ENCODE assay signal across 22 cellular contexts in genomic region chr22:37913233-37913721, GRCh38. TPM values are rescaled to one million over a fixed set of nuclear protein-coding genes. Genes with fewer than 3 reads are reported as not detected.
DNase-seq lines count a peak whose midpoint lies in the region; ATAC-seq and TF ChIP-seq lines count a peak whose summit lies in the region.
"Had no signal": no experiment of that assay in that cellular context is flagged by ENCODE, and none has a peak within 500 bp of the region (broad histone marks: within the 10 kb centered on the region; RNA-seq: fewer than 3 reads in every experiment).

No MANE protein-coding gene starts in this region.

- H3K36me3 Mint-ChIP-seq in activated CD8-positive, alpha-beta memory T cell treated with anti-CD3 and anti-CD28 coated beads, Interleukin-2, amount 10 ng/mL, durations not matched to agents 7 days and 5 days, result no peaks in the 10 kb centered on the region

- peaks cover 11% of the 10 kb centered on the region for H3K79me2 ChIP-seq in trophoblast cell (ENCODE audit: control insufficient read depth, insufficient read depth, low read length, poor library complexity)

- no peak overlapping the region for H4K12ac ChIP-seq in trophoblast cell (ENCODE audit: low read depth, low read length)

- H4K8ac ChIP-seq in trophoblast cell (ENCODE audit: low read depth, low read length), result no peak overlapping the region

- H3K79me1 ChIP-seq in trophoblast cell (ENCODE audit: low read length), result peaks cover 2% of the 10 kb centered on the region

- no peak for TF ChIP-seq CTCF in RWPE2 (IDR thresholded peaks at IDR 0.05; ENCODE audit: poor library complexity, severe bottlenecking)
- TF ChIP-seq CTCF in esophagus muscularis mucosa (IDR thresholded peaks at IDR 0.05), result no peak
- no peak for TF ChIP-seq CTCF in coronary artery (IDR thresholded peaks at IDR 0.05)

- H3K27ac ChIP-seq in RWPE2 (ENCODE audit: poor library complexity, severe bottlenecking) (peak overlapping the region; percentile 7), esophagus muscularis mucosa (replicated peaks in 1 of 4) (peak overlapping the region; percentile 95 to 96 (median 96)), trophoblast cell (ENCODE audit: low read depth, low read length) (no peak overlapping the region), coronary artery (no peak overlapping the region)
- H3K27ac ChIP-seq: adrenal gland, cardiac muscle cell, SJCRH30 had no signal

- no peak for TF ChIP-seq POLR2A in esophagus muscularis mucosa (IDR thresholded peaks at IDR 0.05; ENCODE audit: low read depth)

- ATAC-seq in activated CD8-positive, alpha-beta memory T cell treated with anti-CD3 and anti-CD28 coated beads, Interleukin-2, amount 10 ng/mL, durations not matched to agents 7 days and 5 days, result no peak
- no peak for ATAC-seq in RWPE2 (ENCODE audit: low read depth)
- ATAC-seq: esophagus mucosa had no signal

- H3K23ac ChIP-seq in trophoblast cell (ENCODE audit: low read length), result no peak overlapping the region

- H3K18ac ChIP-seq in trophoblast cell (ENCODE audit: low read length), result peak overlapping the region; percentile 49

- H2BK5ac ChIP-seq in trophoblast cell (ENCODE audit: low read depth, low read length, poor library complexity), result no peak overlapping the region

- H3K27me3 ChIP-seq in RWPE2 (ENCODE audit: insufficient read depth, poor library complexity, severe bottlenecking) (no peaks in the 10 kb centered on the region), esophagus muscularis mucosa (no peaks in the 10 kb centered on the region), trophoblast cell (ENCODE audit: insufficient read depth, low read length) (no peaks in the 10 kb centered on the region)
- H3K27me3 ChIP-seq: adrenal gland, cardiac muscle cell, dorsolateral prefrontal cortex, SJCRH30 had no signal

- H2AK5ac ChIP-seq in trophoblast cell (ENCODE audit: low read length), result no peak overlapping the region

- peaks cover under 1% of the 10 kb centered on the region for H3K4me1 Mint-ChIP-seq in activated CD8-positive, alpha-beta memory T cell treated with anti-CD3 and anti-CD28 coated beads, Interleukin-2, amount 10 ng/mL, durations not matched to agents 7 days and 5 days

- no peak for TF ChIP-seq EP300 in esophagus muscularis mucosa (IDR thresholded peaks at IDR 0.05)

- H3K4me3 ChIP-seq in RWPE2 (ENCODE audit: severe bottlenecking) (no peak overlapping the region), esophagus muscularis mucosa (no peak overlapping the region), trophoblast cell (ENCODE audit: low read depth, low read length) (no peak overlapping the region), coronary artery (no peak overlapping the region)
- H3K4me3 ChIP-seq: adrenal gland, cardiac muscle cell, dorsolateral prefrontal cortex, SJCRH30 had no signal

- H3K9me3 Mint-ChIP-seq in activated CD8-positive, alpha-beta memory T cell treated with anti-CD3 and anti-CD28 coated beads, Interleukin-2, amount 10 ng/mL, durations not matched to agents 7 days and 5 days (ENCODE audit: low read depth), result no peaks in the 10 kb centered on the region
- H3K9me3 Mint-ChIP-seq: activated T-cell treated with anti-CD3 and anti-CD28 coated beads, Interleukin-2, amount 50 U/mL, for 72 hours; stimulated activated naive CD8-positive, alpha-beta T cell treated with anti-CD3 and anti-CD28 coated beads, Interleukin-15, Interleukin-2, amounts not matched to agents 100 ng/mL and 50 ng/mL, for 24 hours had no signal

- peak overlapping the region; percentile 2 for H3K4ac ChIP-seq in trophoblast cell (ENCODE audit: low read depth, low read length)

- 47% methylated on average over 6 of the region's 7 CpGs for WGBS in esophagus muscularis mucosa
- WGBS in trophoblast cell (ENCODE audit: extremely low coverage, insufficient coverage, insufficient read length), result no CpG with 5 or more reads among the region's 7 CpGs

- H3K27ac Mint-ChIP-seq in activated CD8-positive, alpha-beta memory T cell treated with anti-CD3 and anti-CD28 coated beads, Interleukin-2, amount 10 ng/mL, durations not matched to agents 7 days and 5 days, result peak overlapping the region; percentile 18
- H3K27ac Mint-ChIP-seq: activated T-cell treated with anti-CD3 and anti-CD28 coated beads, Interleukin-2, amount 50 U/mL, for 72 hours; stimulated activated naive CD8-positive, alpha-beta T cell treated with anti-CD3 and anti-CD28 coated beads, Interleukin-15, Interleukin-2, amounts not matched to agents 100 ng/mL and 50 ng/mL, for 24 hours had no signal

- H3K14ac ChIP-seq in trophoblast cell (ENCODE audit: low read length), result no peak overlapping the region

- DNase-seq in activated CD8-positive, alpha-beta memory T cell treated with anti-CD3 and anti-CD28 coated beads, Interleukin-2, amount 10 ng/mL, durations not matched to agents 7 days and 5 days, result no peak
- no peak for DNase-seq in activated CD8-positive, alpha-beta memory T cell treated with anti-CD3 and anti-CD28 coated beads, Interleukin-2, amount 50 U/mL, for 4 hours
- DNase-seq in RWPE2 (ENCODE audit: low spot score), result no peak
- no peak for DNase-seq in esophagus muscularis mucosa (ENCODE audit: extremely low spot score)
- no peak for DNase-seq in trophoblast cell
- DNase-seq in NCI-H187 treated with DMSO at 0.1 percent for 48 hours (lab: John Stamatoyannopoulos, UW), result no peak
- DNase-seq in coronary artery (ENCODE audit: low spot score), result no peak
- DNase-seq in NCI-H2081 treated with DMSO at 0.1 percent for 48 hours (lab: John Stamatoyannopoulos, UW), result no peak
- DNase-seq: activated CD4-positive, alpha-beta T cell treated with anti-CD3 and anti-CD28 coated beads, Interleukin-2, amount 50 U/mL, for 48 hours; activated T-cell treated with anti-CD3 and anti-CD28 coated beads, Interleukin-2, amount 50 U/mL, for 72 hours; dorsolateral prefrontal cortex; NCI-H146; NCI-H82; SJCRH30; stimulated activated CD4-positive, alpha-beta T cell treated with anti-CD3 and anti-CD28 coated beads, Interleukin-1b, Interleukin-23, amount 100 ng/mL, for 48 hours had no signal

- H2AFZ ChIP-seq in trophoblast cell (ENCODE audit: insufficient read depth, low read length, poor library complexity), result no peak overlapping the region

- CTCF ChIA-PET in activated CD8-positive, alpha-beta memory T cell treated with anti-CD3 and anti-CD28 coated beads, Interleukin-2, amount 10 ng/mL, durations not matched to agents 7 days and 5 days (lab: Charles Lee), result interaction anchor here (1.1 kb wide), 1 partner anchor 21 kb away, joined by 6 read pairs; no protein-coding TSS in a partner anchor

- no peak overlapping the region for H2BK120ac ChIP-seq in trophoblast cell (ENCODE audit: insufficient read depth, low read length, poor library complexity)

- no peak overlapping the region for H2BK12ac ChIP-seq in trophoblast cell (ENCODE audit: low read length)

- intact Hi-C loops in esophagus muscularis mucosa (cut with DNase I), result no loop called here

- H3K4me1 ChIP-seq in RWPE2 (ENCODE audit: insufficient read depth, poor library complexity, severe bottlenecking) (no peaks in the 10 kb centered on the region), esophagus muscularis mucosa (peaks cover 33 to 81% (median 54%) of the 10 kb centered on the region in 4 donors), trophoblast cell (ENCODE audit: control insufficient read depth in 1 of 2, insufficient read depth in 2 of 2, low read length in 2 of 2) (peaks cover 17 to 19% of the 10 kb centered on the region in 2 experiments)
- H3K4me1 ChIP-seq: adrenal gland had no signal

- H3K9ac ChIP-seq in trophoblast cell (ENCODE audit: low read length), result no peak overlapping the region

- H3K4me2 ChIP-seq in trophoblast cell (ENCODE audit: low read length), result no peak overlapping the region

- H3K36me3 ChIP-seq in RWPE2 (ENCODE audit: low read depth) (peaks cover 94% of the 10 kb centered on the region), esophagus muscularis mucosa (peaks cover 37 to 66% (median 61%) of the 10 kb centered on the region in 4 donors), trophoblast cell (ENCODE audit: control insufficient read depth in 1 of 2, insufficient read depth in 2 of 2, low read length in 2 of 2) (peaks cover 71 to 74% of the 10 kb centered on the region in 2 experiments)
- H3K36me3 ChIP-seq: cardiac muscle cell, SJCRH30 had no signal

- no peaks in the 10 kb centered on the region for H3K9me3 ChIP-seq in RWPE2 (ENCODE audit: severe bottlenecking)
- no peaks in the 10 kb centered on the region for H3K9me3 ChIP-seq in esophagus muscularis mucosa
- peaks cover 2% of the 10 kb centered on the region for H3K9me3 ChIP-seq in trophoblast cell (ENCODE audit: insufficient read depth, low read depth, low read length)
- H3K9me3 ChIP-seq: adrenal gland, SJCRH30 had no signal

- H3K4me3 Mint-ChIP-seq in activated CD8-positive, alpha-beta memory T cell treated with anti-CD3 and anti-CD28 coated beads, Interleukin-2, amount 10 ng/mL, durations not matched to agents 7 days and 5 days, result no peak overlapping the region
- H3K4me3 Mint-ChIP-seq: activated T-cell treated with anti-CD3 and anti-CD28 coated beads, Interleukin-2, amount 50 U/mL, for 72 hours; stimulated activated naive CD8-positive, alpha-beta T cell treated with anti-CD3 and anti-CD28 coated beads, Interleukin-15, Interleukin-2, amounts not matched to agents 100 ng/mL and 50 ng/mL, for 24 hours had no signal

- no peaks in the 10 kb centered on the region for H3K27me3 Mint-ChIP-seq in activated CD8-positive, alpha-beta memory T cell treated with anti-CD3 and anti-CD28 coated beads, Interleukin-2, amount 10 ng/mL, durations not matched to agents 7 days and 5 days
- H3K27me3 Mint-ChIP-seq: stimulated activated naive CD8-positive, alpha-beta T cell treated with anti-CD3 and anti-CD28 coated beads, Interleukin-15, Interleukin-2, amounts not matched to agents 100 ng/mL and 50 ng/mL, for 24 hours had no signal

- H4K91ac ChIP-seq in trophoblast cell (ENCODE audit: low read depth, low read length), result no peak overlapping the region

RNA-seq across cellular contexts. Expression of gene MICALL1, which starts 7.2 kb away (rescaled TPM):
- total RNA-seq in activated CD8-positive, alpha-beta memory T cell treated with anti-CD3 and anti-CD28 coated beads, Interleukin-2, amount 10 ng/mL, durations not matched to agents 7 days and 5 days, result 10 to 100 TPM; 19.7 to 23.1 TPM
- 100 to 1,000 TPM in 1 of 4 donors, 10 to 100 TPM in 3; 51.2 to 136 (median 71.2) TPM for total RNA-seq in esophagus muscularis mucosa
- polyA plus RNA-seq in trophoblast cell (2013), result 103 and 108 TPM in 2 replicates

RNA-seq across cellular contexts. Expression of gene C22orf23, which starts 40.1 kb away (rescaled TPM):
- under 1 TPM in 1 of 2 experiments, not detected in 1; 0.21 TPM for total RNA-seq in activated CD8-positive, alpha-beta memory T cell treated with anti-CD3 and anti-CD28 coated beads, Interleukin-2, amount 10 ng/mL, durations not matched to agents 7 days and 5 days
- total RNA-seq in esophagus muscularis mucosa, result not detected
- 0.12 and 0.18 TPM in 2 replicates for polyA plus RNA-seq in trophoblast cell (2013)
- total RNA-seq: esophagus mucosa; liver; osteocyte; SJCRH30; T-helper 1 cell treated with Interleukin-12 subunit alpha and Interleukin-12 subunit beta and Interleukin-4 antibody, amounts not matched to agents 30 ng/mL and 1 ng/mL, for 36 hours had no signal

RNA-seq across cellular contexts. Expression of gene POLR2F, which starts 40.2 kb away (rescaled TPM):
- total RNA-seq in activated CD8-positive, alpha-beta memory T cell treated with anti-CD3 and anti-CD28 coated beads, Interleukin-2, amount 10 ng/mL, durations not matched to agents 7 days and 5 days, result 10 to 100 TPM; 77.4 to 81.0 TPM
- total RNA-seq in esophagus muscularis mucosa, result 10 to 100 TPM; 45.7 to 93.0 (median 72.1) TPM
- 140 and 147 TPM in 2 replicates for polyA plus RNA-seq in trophoblast cell (2013)

Comparison
In these comparisons a context has a peak if more than half of its experiments do, and no peak if none do; other contexts are left out.
1. H3K27ac ChIP-seq: peak in RWPE2 (single experiment) and esophagus muscularis mucosa (4 of 4); none in trophoblast cell (single experiment) and coronary artery (0 of 2).